In the genomic region with DNA sequence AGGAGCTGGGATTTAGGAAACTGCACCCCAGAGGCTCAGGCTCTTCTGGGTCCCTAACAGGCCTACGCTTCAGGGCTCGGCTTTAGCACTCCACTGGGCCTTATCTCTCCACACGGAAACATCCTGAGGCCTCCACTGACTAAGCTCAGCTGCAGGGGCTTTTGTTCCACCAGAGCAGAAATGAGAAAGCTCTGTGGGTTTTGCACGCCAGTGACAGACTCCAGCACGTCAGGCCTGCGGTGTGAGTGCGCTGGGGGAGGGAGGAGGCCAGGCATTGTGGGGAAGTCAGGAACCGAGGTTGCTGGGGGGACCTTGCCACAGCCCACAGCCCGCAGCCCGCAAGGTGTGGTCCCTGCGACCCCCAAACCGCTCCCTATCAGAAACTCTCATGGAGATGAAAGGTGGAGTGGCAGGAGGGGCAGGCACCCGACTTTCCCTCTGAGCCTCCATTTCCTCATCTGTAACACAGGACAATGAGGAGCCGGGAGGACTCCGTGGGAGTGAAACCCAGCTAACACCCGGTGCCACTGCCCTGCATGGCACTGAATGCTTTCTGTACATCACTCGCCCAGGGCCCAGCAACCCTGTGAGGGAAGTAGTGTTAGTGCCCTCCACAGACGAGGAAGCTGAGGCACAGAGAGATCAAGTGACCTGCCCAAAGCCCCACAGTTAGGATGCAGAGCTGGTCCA, we compare ENCODE assay signal across 8 cellular contexts.
DNase-seq lines count a peak whose midpoint lies in the region; ATAC-seq and TF ChIP-seq lines count a peak whose summit lies in the region.

No MANE protein-coding gene starts in this region.

- H3K27me3 ChIP-seq in psoas muscle (ENCODE audit: insufficient read depth in 3 of 3, low read length in 2 of 3): no peaks in the 10 kb centered on the region

- 75 to 85% (median 84%) methylated on average over 18 of the region's 18 CpGs for WGBS in psoas muscle, 3 donors

- TF ChIP-seq CTCF in psoas muscle (IDR thresholded peaks at IDR 0.05): no peak

- no peak overlapping the region for H3K4me3 ChIP-seq in psoas muscle

- DNase-seq in activated CD4-positive, alpha-beta T cell treated with anti-CD3 and anti-CD28 coated beads, Interleukin-2, amount 50 U/mL, for 48 hours: peak; percentile 69 to 75
- DNase-seq in stimulated activated CD4-positive, alpha-beta T cell treated with anti-CD3 and anti-CD28 coated beads, Interleukin-4, amount 100 ng/mL, for 24 hours: peak; percentile 33
- DNase-seq in HuH-7 (ENCODE audit: low spot score) (no peak), cerebellar nuclear complex (lab: John Stamatoyannopoulos, UW) (no peak), psoas muscle (no peak)
- DNase-seq in stimulated activated naive CD4-positive, alpha-beta T cell (lab: John Stamatoyannopoulos, UW): no peak

- H3K9me3 ChIP-seq in psoas muscle: no peaks in the 10 kb centered on the region

- ATAC-seq in GM18870 (IDR thresholded peaks at IDR 0.05; ENCODE audit: unreplicated experiment): peak; percentile 88
- ATAC-seq in HG02763 (IDR thresholded peaks at IDR 0.05; ENCODE audit: unreplicated experiment): peak; percentile 90
- no peak for ATAC-seq in psoas muscle

- no peaks in the 10 kb centered on the region for H3K36me3 ChIP-seq in psoas muscle (ENCODE audit: insufficient read depth in 1 of 2, low read depth in 1 of 2)

- no peak overlapping the region for H3K27ac ChIP-seq in psoas muscle

- H3K4me1 ChIP-seq in psoas muscle: no peaks in the 10 kb centered on the region

- intact Hi-C loops in psoas muscle (cut with DNase I): no loop called here

Comparison
In these comparisons a context has a peak if more than half of its experiments do, and no peak if none do; other contexts are left out.
1. ATAC-seq: peak in GM18870 (single experiment) and HG02763 (single experiment); none in psoas muscle (0 of 4).
2. DNase-seq: peak in activated CD4-positive, alpha-beta T cell treated with anti-CD3 and anti-CD28 coated beads, Interleukin-2, amount 50 U/mL, for 48 hours (2 of 2) and stimulated activated CD4-positive, alpha-beta T cell treated with anti-CD3 and anti-CD28 coated beads, Interleukin-4, amount 100 ng/mL, for 24 hours (single experiment); none in HuH-7 (single experiment), cerebellar nuclear complex (0 of 2), psoas muscle (0 of 2) and stimulated activated naive CD4-positive, alpha-beta T cell (0 of 6).